Comparison of ENCODE assay signal across 10 cellular contexts in genomic region chrX:115232933-115233496, GRCh38. TPM values are rescaled to one million over a fixed set of nuclear protein-coding genes. Genes with fewer than 3 reads are reported as not detected.
DNase-seq lines count a peak whose midpoint lies in the region; ATAC-seq, FAIRE-seq and TF ChIP-seq lines count a peak whose summit lies in the region.
"Had no signal": no experiment of that assay in that cellular context is flagged by ENCODE, and none has a peak within 500 bp of the region (broad histone marks: within the 10 kb centered on the region; RNA-seq: fewer than 3 reads in every experiment).

No MANE protein-coding gene starts in this region.

- in situ Hi-C loops in gastrocnemius medialis (cut with MboI; ENCODE audit: low sequenced_read_pairs in 4 of 4) = loop anchor here in 1 of 4 donors (25.0 kb wide), 1 partner anchor 104 kb away; no protein-coding TSS in a partner anchor

- H3K27ac ChIP-seq in gastrocnemius medialis = peak overlapping the region; percentile 37 to 60 (median 42)

- TF ChIP-seq CTCF in WI38 (IDR thresholded peaks at IDR 0.05; ENCODE audit: low read depth, low read length) = no peak
- TF ChIP-seq CTCF in gastrocnemius medialis (IDR thresholded peaks at IDR 0.05 in 4 of 5, conservative IDR thresholded peaks at IDR 0.05 in 1 of 5) = no peak

- intact Hi-C loops in gastrocnemius medialis (cut with DNase I; ENCODE audit: low total_unique reads) = no loop called here

- H3K9me3 ChIP-seq in iPS-15b (ENCODE audit: control insufficient read depth, insufficient read depth, low read length) (no peaks in the 10 kb centered on the region), gastrocnemius medialis (no peaks in the 10 kb centered on the region)

- H3K4me1 ChIP-seq in iPS-15b (ENCODE audit: control insufficient read depth, insufficient read depth, low read length) = peaks cover 17% of the 10 kb centered on the region
- H3K4me1 ChIP-seq in gastrocnemius medialis = no peaks in the 10 kb centered on the region

- H3K27me3 ChIP-seq in iPS-15b (ENCODE audit: control insufficient read depth, insufficient read depth, low read length) = no peaks in the 10 kb centered on the region
- peaks cover 0 to 33% (median 26%) of the 10 kb centered on the region in 3 donors for H3K27me3 ChIP-seq in gastrocnemius medialis

- FAIRE-seq in GM19239 (lab: Jason Lieb, UNC) = no peak

- peak overlapping the region; percentile 28 for H3K9ac ChIP-seq in iPS-15b (ENCODE audit: low read depth, low read length)

- peak overlapping the region; percentile 68 for H3K4me3 ChIP-seq in WI38 (ENCODE audit: low read depth, low read length)
- H3K4me3 ChIP-seq in iPS-15b (ENCODE audit: low read depth, low read length) = peak overlapping the region; percentile 70
- peak overlapping the region; percentile 43 to 55 (median 46) for H3K4me3 ChIP-seq in gastrocnemius medialis

- no peaks in the 10 kb centered on the region for H3K36me3 ChIP-seq in iPS-15b (ENCODE audit: control insufficient read depth, insufficient read depth, low read length)
- H3K36me3 ChIP-seq in gastrocnemius medialis = no peaks in the 10 kb centered on the region

- TF ChIP-seq POLR2A in gastrocnemius medialis (IDR thresholded peaks at IDR 0.05) = no peak

- peak; percentile 10 for DNase-seq in ELR (ENCODE audit: low read depth)
- no peak for DNase-seq in gastrocnemius medialis
- no peak for DNase-seq in GM19239 (ENCODE audit: insufficient read length, low spot score)
- DNase-seq in D341Med (ENCODE audit: low spot score) = no peak
- DNase-seq in germinal center (ENCODE audit: low spot score) = no peak
- DNase-seq: activated naive CD8-positive, alpha-beta T cell treated with anti-CD3 and anti-CD28 coated beads, Interleukin-2, amount 10 ng/mL, durations not matched to agents 7 days and 5 days; NCI-H2171 treated with DMSO at 0.1 percent for 48 hours had no signal

- ATAC-seq in gastrocnemius medialis = no peak
- no peak for ATAC-seq in HG03565 (IDR thresholded peaks at IDR 0.05; ENCODE audit: unreplicated experiment)

RNA-seq across cellular contexts. Expression of gene LRCH2, which starts 0.9 kb away (rescaled TPM):
- total RNA-seq in gastrocnemius medialis = under 1 TPM; 0.44 to 0.71 (median 0.47) TPM
- total RNA-seq: activated naive CD8-positive, alpha-beta T cell treated with anti-CD3 and anti-CD28 coated beads, Interleukin-2, amount 10 ng/mL, durations not matched to agents 7 days and 5 days had no signal

RNA-seq across cellular contexts. Expression of gene RBMXL3, which starts 43.8 kb away (rescaled TPM):
- total RNA-seq in gastrocnemius medialis = not detected
- total RNA-seq: activated naive CD8-positive, alpha-beta T cell treated with anti-CD3 and anti-CD28 coated beads, Interleukin-2, amount 10 ng/mL, durations not matched to agents 7 days and 5 days had no signal

RNA-seq across cellular contexts. Expression of gene LUZP4, which starts 56.5 kb away (rescaled TPM):
- total RNA-seq in gastrocnemius medialis = not detected
- total RNA-seq: activated naive CD8-positive, alpha-beta T cell treated with anti-CD3 and anti-CD28 coated beads, Interleukin-2, amount 10 ng/mL, durations not matched to agents 7 days and 5 days had no signal
